Comparison of ENCODE assay signal across 1 cellular context in the genomic region with DNA sequence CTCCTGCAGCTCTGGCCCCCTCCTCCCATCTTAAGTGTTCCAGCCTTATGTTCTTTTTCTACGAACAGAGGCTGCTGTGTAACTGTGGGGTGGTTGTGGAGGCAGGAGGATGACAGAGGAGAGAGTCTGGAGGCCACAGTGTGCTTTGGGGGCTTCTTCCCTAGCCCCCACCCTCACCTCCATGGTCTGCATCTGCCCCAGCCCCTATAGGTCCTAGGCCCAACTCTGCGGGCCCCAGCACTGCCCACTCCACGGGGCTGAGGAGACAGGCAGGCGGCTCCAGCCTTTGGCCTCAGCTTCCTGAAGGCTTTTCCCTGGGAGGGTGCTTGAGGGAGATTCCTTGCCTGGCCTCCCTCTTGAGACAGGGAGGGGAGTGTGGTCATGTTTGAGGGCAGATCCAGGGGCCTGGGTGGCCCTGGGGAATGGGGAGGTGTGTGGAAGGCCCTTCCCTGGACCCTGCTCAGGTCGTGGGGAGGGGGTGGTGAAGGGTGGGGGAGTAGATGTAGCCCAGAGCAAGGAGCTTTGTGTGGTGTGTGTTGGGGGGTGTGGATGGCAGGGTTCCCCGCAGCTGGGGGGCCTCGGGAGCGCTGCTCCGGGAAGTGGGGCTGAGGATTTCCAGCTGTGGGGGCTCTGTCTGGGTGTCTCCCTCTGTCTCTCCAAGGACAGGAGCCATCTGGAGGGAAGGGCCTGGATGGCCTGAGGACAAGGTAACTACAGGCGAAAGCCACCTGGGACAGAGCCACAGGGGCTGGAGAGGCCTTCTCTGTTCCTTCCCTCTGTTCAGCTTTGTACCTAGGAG.
TF ChIP-seq lines count a peak whose summit lies in the region.

No MANE protein-coding gene starts in this region.

TF ChIP-seq in GM12878, 131 proteins besides CTCF, POLR2A, EP300 and RAD21:
- TF ChIP-seq MXI1 (IDR thresholded peaks at IDR 0.05; ENCODE audit: low read depth, low read length) (no peak), ELK1 (IDR thresholded peaks at IDR 0.05; ENCODE audit: low read depth, low read length) (no peak), STAT3 (IDR thresholded peaks at IDR 0.05; ENCODE audit: low read depth, low read length) (no peak)
